Comparison of ENCODE assay signal across 23 cellular contexts in the genomic region with DNA sequence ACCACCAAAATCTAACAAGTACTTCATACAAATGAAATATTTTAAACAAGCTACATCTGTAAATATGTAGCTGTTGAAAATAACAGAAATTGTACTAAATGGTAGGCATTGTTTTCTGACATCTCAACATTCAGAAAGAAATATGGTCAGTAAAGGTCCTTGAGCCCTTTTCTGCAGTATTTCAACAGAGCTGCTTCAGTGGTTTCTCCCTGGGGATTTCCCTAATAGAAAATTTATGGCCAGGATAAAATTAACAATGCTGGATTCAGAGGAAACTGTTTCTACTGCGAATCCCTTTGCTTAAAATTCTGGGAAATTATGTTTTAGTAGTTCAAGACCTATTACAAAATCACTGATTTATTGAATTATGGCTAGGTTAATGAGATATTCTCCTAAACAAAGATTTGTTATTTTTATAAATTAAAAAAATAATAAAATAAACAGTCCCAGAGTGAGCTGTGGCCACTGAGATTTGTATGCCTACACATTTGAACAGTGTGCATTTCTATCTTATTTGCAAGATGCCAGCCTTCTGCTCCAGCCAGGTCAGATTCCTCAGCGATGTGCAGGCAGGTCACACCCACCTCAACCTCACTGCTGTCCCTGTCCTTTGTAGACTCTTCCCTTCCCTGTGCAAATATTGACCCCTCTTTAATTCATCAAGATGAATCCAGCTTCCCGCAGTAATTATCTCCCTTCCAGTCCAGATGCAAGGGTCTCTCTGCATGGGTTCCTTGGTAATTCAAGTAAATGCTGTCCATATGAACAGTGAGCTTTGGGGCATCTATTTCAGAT.
DNase-seq lines count a peak whose midpoint lies in the region; ATAC-seq, FAIRE-seq and TF ChIP-seq lines count a peak whose summit lies in the region.
"Had no signal": no experiment of that assay in that cellular context is flagged by ENCODE, and none has a peak within 500 bp of the region (broad histone marks: within the 10 kb centered on the region; RNA-seq: fewer than 3 reads in every experiment).

No MANE protein-coding gene starts in this region.

- TF ChIP-seq CTCF in RWPE2 (IDR thresholded peaks at IDR 0.05; ENCODE audit: poor library complexity, severe bottlenecking) = no peak
- no peak for TF ChIP-seq CTCF in kidney (IDR thresholded peaks at IDR 0.05; ENCODE audit: borderline replicate concordance, extremely low read depth, insufficient read depth)
- TF ChIP-seq CTCF in heart right ventricle (IDR thresholded peaks at IDR 0.05) = no peak

- H3K27me3 ChIP-seq in RWPE2 (ENCODE audit: insufficient read depth, poor library complexity, severe bottlenecking) (no peaks in the 10 kb centered on the region), heart right ventricle (no peaks in the 10 kb centered on the region)

- H3K36me3 ChIP-seq in RWPE2 (ENCODE audit: low read depth) = no peaks in the 10 kb centered on the region
- H3K36me3 ChIP-seq in kidney (ENCODE audit: control insufficient read depth in 1 of 2, insufficient read depth in 2 of 2, low read length in 2 of 2) = no peaks in the 10 kb centered on the region
- H3K36me3 ChIP-seq in heart right ventricle = no peaks in the 10 kb centered on the region

- DNase-seq in A172 (ENCODE audit: low spot score) (peak; percentile 53), M059J (ENCODE audit: low read depth) (peak; percentile 43), RWPE2 (ENCODE audit: low spot score) (no peak), kidney (no peak), COR-L47 (lab: John Stamatoyannopoulos, UW) (no peak), heart right ventricle (no peak), NCI-H2171 treated with DMSO at 0.1 percent for 48 hours (lab: John Stamatoyannopoulos, UW) (no peak), SW 1271 (lab: John Stamatoyannopoulos, UW) (no peak)
- DNase-seq: 8988T; activated B cell treated with CpG ODN at 0.5 μM for 24 hours; activated CD8-positive, alpha-beta T cell treated with anti-CD3 and anti-CD28 coated beads for 36 hours; activated T-cell treated with anti-CD3 and anti-CD28 coated beads, Interleukin-2, amount 50 U/mL, for 24 hours; C1 segment of cervical spinal cord; DMS 273 treated with DMSO at 0.1 percent for 48 hours; HCEC 1CT; left cardiac atrium; midbrain; NCI-H1436 treated with DMSO at 0.1 percent for 48 hours; NCI-H510A treated with DMSO at 0.1 percent for 48 hours; psoas muscle; stimulated activated CD4-positive, alpha-beta T cell treated with anti-CD3 and anti-CD28 coated beads, Interleukin-4, amount 100 ng/mL, for 4 hours had no signal

- no peak overlapping the region for H3K4me3 ChIP-seq in RWPE2 (ENCODE audit: severe bottlenecking)
- no peak overlapping the region for H3K4me3 ChIP-seq in kidney (ENCODE audit: low read length in 2 of 2)
- H3K4me3 ChIP-seq in heart right ventricle = no peak overlapping the region
- H3K4me3 ChIP-seq: psoas muscle had no signal

- H3K9ac ChIP-seq in kidney (ENCODE audit: low read length in 2 of 2) = no peak overlapping the region

- H3K9me3 ChIP-seq in RWPE2 (ENCODE audit: severe bottlenecking) (no peaks in the 10 kb centered on the region), kidney (ENCODE audit: control insufficient read depth in 1 of 2, low read length in 2 of 2) (no peaks in the 10 kb centered on the region), heart right ventricle (no peaks in the 10 kb centered on the region)
- H3K9me3 ChIP-seq: psoas muscle had no signal

- ATAC-seq in RWPE2 (ENCODE audit: low read depth) = peak; percentile 51; the same call in 1 of the 3 replicates
- ATAC-seq in heart right ventricle = no peak
- ATAC-seq: activated CD8-positive, alpha-beta T cell treated with anti-CD3 and anti-CD28 coated beads for 36 hours; left cardiac atrium; psoas muscle had no signal

- H3K4me1 ChIP-seq in RWPE2 (ENCODE audit: insufficient read depth, poor library complexity, severe bottlenecking) (no peaks in the 10 kb centered on the region), kidney (ENCODE audit: control insufficient read depth in 1 of 2, insufficient read depth in 1 of 2, low read depth in 1 of 2, low read length in 2 of 2) (no peaks in the 10 kb centered on the region), heart right ventricle (no peaks in the 10 kb centered on the region)
- H3K4me1 ChIP-seq: psoas muscle had no signal

- no peak overlapping the region for H3K27ac ChIP-seq in RWPE2 (ENCODE audit: poor library complexity, severe bottlenecking)
- no peak overlapping the region for H3K27ac ChIP-seq in kidney (ENCODE audit: low read depth in 2 of 2, low read length in 2 of 2)
- H3K27ac ChIP-seq in heart right ventricle = no peak overlapping the region
- H3K27ac ChIP-seq: psoas muscle had no signal

- WGBS in heart right ventricle, 2 donors = 69 to 74% methylated on average over 3 of the region's 3 CpGs

- intact Hi-C loops in kidney (cut with DNase I) (no loop called here), heart right ventricle (cut with DNase I) (no loop called here)

- FAIRE-seq in kidney (lab: Jason Lieb, UNC) = peak; percentile 30
- FAIRE-seq: colon, G401.6 had no signal

Comparison
In these comparisons a context has a peak if more than half of its experiments do, and no peak if none do; other contexts are left out.
1. DNase-seq: peak in A172 (single experiment) and M059J (single experiment); none in RWPE2 (single experiment), kidney (single experiment), COR-L47 (single experiment), heart right ventricle (0 of 2), NCI-H2171 treated with DMSO at 0.1 percent for 48 hours (single experiment) and SW 1271 (0 of 2).